ENCODE assay signal across 21 cellular contexts in genomic region chr12:40942326-40942725, GRCh38.
DNase-seq lines count a peak whose midpoint lies in the region; ATAC-seq and TF ChIP-seq lines count a peak whose summit lies in the region.
"Had no signal": no experiment of that assay in that cellular context is flagged by ENCODE, and none has a peak within 500 bp of the region (broad histone marks: within the 10 kb centered on the region; RNA-seq: fewer than 3 reads in every experiment).

No MANE protein-coding gene starts in this region.

- H3K27me3 ChIP-seq in SK-N-SH (ENCODE audit: insufficient read depth): no peaks in the 10 kb centered on the region
- H3K27me3 ChIP-seq in Peyer's patch: no peaks in the 10 kb centered on the region

- POLR2A ChIA-PET in SK-N-SH (lab: Yijun Ruan, JAX): no interaction called here

- ATAC-seq in GM18520 (IDR thresholded peaks at IDR 0.05; ENCODE audit: unreplicated experiment) (no peak), esophagus mucosa (no peak)
- ATAC-seq: natural killer cell treated with Interleukin-12 subunit alpha and Interleukin-12 subunit beta and Interleukin-15 and Interleukin-18, amount 100 ng/mL, for 72 hours had no signal

- peaks cover 6% of the 10 kb centered on the region for H3F3A ChIP-seq in SK-N-SH (replicated peaks; ENCODE audit: insufficient read depth)

- no peak overlapping the region for H3K9ac ChIP-seq in SK-N-SH

- whole genome bisulfite sequencing in SK-N-SH (ENCODE audit: low lambda C conversion rate): 54% methylated on average over 2 of the region's 2 CpGs

- no peaks in the 10 kb centered on the region for H3K36me3 ChIP-seq in SK-N-SH (replicated peaks in 1 of 2; ENCODE audit: control insufficient read depth in 1 of 2, insufficient read depth in 2 of 2, low read length in 1 of 2)
- no peaks in the 10 kb centered on the region for H3K36me3 ChIP-seq in Peyer's patch

- peaks cover 0 to 5% of the 10 kb centered on the region in 2 experiments; a peak in 2 of 4 replicates for H3K4me1 ChIP-seq in SK-N-SH (ENCODE audit: control insufficient read depth in 1 of 2, insufficient read depth in 2 of 2, low read depth in 1 of 2, low read length in 1 of 2)
- no peaks in the 10 kb centered on the region for H3K4me1 ChIP-seq in Peyer's patch

- H4K20me1 ChIP-seq in SK-N-SH (ENCODE audit: insufficient read depth): no peaks in the 10 kb centered on the region

- no peak for TF ChIP-seq EP300 in SK-N-SH (IDR thresholded peaks at IDR 0.05; ENCODE audit: borderline replicate concordance in 1 of 2, low read depth in 1 of 2, low read length in 1 of 2)

- H3K27ac ChIP-seq in SK-N-SH (ENCODE audit: low read depth in 2 of 2, low read length in 1 of 2) (no peak overlapping the region), Peyer's patch (no peak overlapping the region)

- H3K79me2 ChIP-seq in SK-N-SH (ENCODE audit: insufficient read depth): no peaks in the 10 kb centered on the region

- H3K4me3 ChIP-seq in SK-N-SH (ENCODE audit: low read depth in 2 of 2, low read length in 1 of 2) (no peak overlapping the region), fibroblast of the aortic adventitia (ENCODE audit: low read depth, low read length) (no peak overlapping the region), Peyer's patch (no peak overlapping the region)

- H2AFZ ChIP-seq in SK-N-SH (ENCODE audit: low read depth): 0 out of 2 replicates have a peak overlapping the region, but pooled peaks have one; percentile 34

- H3K9me2 ChIP-seq in SK-N-SH: no peaks in the 10 kb centered on the region

- no peak for TF ChIP-seq POLR2A in Peyer's patch (IDR thresholded peaks at IDR 0.05)

- no peak overlapping the region for H3K4me2 ChIP-seq in SK-N-SH

- H3K9me3 ChIP-seq in SK-N-SH (no peaks in the 10 kb centered on the region), Peyer's patch (no peaks in the 10 kb centered on the region)

- CTCF ChIA-PET in SK-N-SH (lab: Yijun Ruan, JAX): interaction anchor here (1.2 kb wide), 1 partner anchor 28 kb away, joined by 3 read pairs; no protein-coding TSS in a partner anchor

- TF ChIP-seq CTCF in SK-N-SH (IDR thresholded peaks at IDR 0.05) (no peak), fibroblast of the aortic adventitia (IDR thresholded peaks at IDR 0.05; ENCODE audit: insufficient read depth, low read length) (no peak), Peyer's patch (IDR thresholded peaks at IDR 0.05) (no peak)

- DNase-seq in GM04503 (ENCODE audit: low read depth) (peak; percentile 16), SK-N-SH (no peak), fibroblast of the aortic adventitia (ENCODE audit: low read depth) (peak; percentile 5), renal cortical epithelial cell (ENCODE audit: low read depth) (peak; percentile 34), Peyer's patch (no peak), DMS53 (lab: John Stamatoyannopoulos, UW) (no peak)
- DNase-seq: activated CD4-positive, alpha-beta T cell treated with anti-CD3 and anti-CD28 coated beads for 48 hours; aorta; glutamatergic neuron; GOT3; NCI-H146; NCI-H345; NK-92 treated with Interleukin-12 subunit alpha and Interleukin-12 subunit beta, amount 100 ng/mL, for 24 hours; posterior cingulate gyrus; RPMI8226; small intestine; stimulated activated CD8-positive, alpha-beta memory T cell treated with anti-CD3 and anti-CD28 coated beads, Interleukin-4, amount 100 ng/mL, for 48 hours; substantia nigra had no signal

- TF ChIP-seq RAD21 in SK-N-SH (IDR thresholded peaks at IDR 0.05; ENCODE audit: low read length): no peak

TF ChIP-seq in SK-N-SH, 30 proteins besides CTCF, POLR2A, EP300 and RAD21:
- no peak for TF ChIP-seq ELF1 (IDR thresholded peaks at IDR 0.05)
- no peak for TF ChIP-seq MAX (IDR thresholded peaks at IDR 0.05; ENCODE audit: low read depth)
- TF ChIP-seq TCF12 (IDR thresholded peaks at IDR 0.05): no peak
- no peak for TF ChIP-seq TEAD4 (IDR thresholded peaks at IDR 0.05; ENCODE audit: borderline replicate concordance, insufficient read depth)
- TF ChIP-seq GATA2 (CRISPR knock-in tag; IDR thresholded peaks at IDR 0.05): no peak
- no peak for TF ChIP-seq SMC3 (IDR thresholded peaks at IDR 0.05; ENCODE audit: low read depth, low read length)
- TF ChIP-seq EZH2phosphoT487 (IDR thresholded peaks at IDR 0.05; ENCODE audit: borderline replicate concordance, low read depth): no peak

Comparison
In these comparisons a context has a peak if more than half of its experiments do, and no peak if none do; other contexts are left out.
1. DNase-seq: peak in GM04503 (single experiment), fibroblast of the aortic adventitia (single experiment) and renal cortical epithelial cell (single experiment); none in SK-N-SH (single experiment), Peyer's patch (0 of 3) and DMS53 (single experiment).